22 cellular contexts compared by ENCODE assay signal in genomic region chr3:35200056-35200455, GRCh38.
DNase-seq lines count a peak whose midpoint lies in the region; ATAC-seq and TF ChIP-seq lines count a peak whose summit lies in the region.
"Had no signal": no experiment of that assay in that cellular context is flagged by ENCODE, and none has a peak within 500 bp of the region (broad histone marks: within the 10 kb centered on the region; RNA-seq: fewer than 3 reads in every experiment).

No MANE protein-coding gene starts in this region.

- no peaks in the 10 kb centered on the region for H3K36me3 Mint-ChIP-seq in naive thymus-derived CD4-positive, alpha-beta T cell
- H3K36me3 Mint-ChIP-seq: CD4-positive, CD25-positive, alpha-beta regulatory T cell had no signal

- H3K4me3 ChIP-seq in RWPE2 (ENCODE audit: severe bottlenecking): no peak overlapping the region
- no peak overlapping the region for H3K4me3 ChIP-seq in naive thymus-derived CD4-positive, alpha-beta T cell (ENCODE audit: low read length)
- H3K4me3 ChIP-seq: esophagus squamous epithelium had no signal

- no peak for TF ChIP-seq CTCF in RWPE2 (IDR thresholded peaks at IDR 0.05; ENCODE audit: poor library complexity, severe bottlenecking)

- peak; percentile 92 for ATAC-seq in RWPE2 (ENCODE audit: low read depth)
- no peak for ATAC-seq in naive thymus-derived CD4-positive, alpha-beta T cell
- no peak for ATAC-seq in activated CD4-positive, CD25-positive, alpha-beta regulatory T cell treated with anti-CD3 and anti-CD28 coated beads, Interleukin-2, amount 50 U/mL, for 24 hours
- ATAC-seq: activated CD8-positive, alpha-beta T cell treated with anti-CD3 and anti-CD28 coated beads for 36 hours; left lobe of liver had no signal

- DNase-seq in DMS53 (lab: John Stamatoyannopoulos, UW) (peak; percentile 6), DMS53 treated with DMSO at 0.1 percent for 48 hours (lab: John Stamatoyannopoulos, UW; ENCODE audit: unreplicated experiment) (no peak), RWPE2 (ENCODE audit: low spot score) (no peak), dedifferentiated amniotic fluid mesenchymal stem cell (ENCODE audit: extremely low spot score) (peak; percentile 74), renal cortical epithelial cell (ENCODE audit: low read depth) (peak; percentile 78), NCI-H1436 (lab: John Stamatoyannopoulos, UW) (no peak)
- DNase-seq in naive thymus-derived CD4-positive, alpha-beta T cell: no peak
- DNase-seq: 8988T; activated CD8-positive, alpha-beta T cell treated with anti-CD3 and anti-CD28 coated beads for 36 hours; amniotic stem cell; CD4-positive, CD25-positive, alpha-beta regulatory T cell; esophagus squamous epithelium; hypothalamus; NCI-H1930; NCI-H526; RPMI8226; stimulated activated CD4-positive, alpha-beta T cell treated with anti-CD3 and anti-CD28 coated beads, Interleukin-2, amount 100 ng/mL, for 24 hours; stimulated activated CD8-positive, alpha-beta memory T cell treated with anti-CD3 and anti-CD28 coated beads, Interleukin-4, amount 100 ng/mL, for 48 hours had no signal

- intact Hi-C loops in naive thymus-derived CD4-positive, alpha-beta T cell (cut with micrococcal nuclease): no loop called here

- POLR2A ChIA-PET in naive thymus-derived CD4-positive, alpha-beta T cell (lab: Charles Lee): no interaction called here

- no peaks in the 10 kb centered on the region for H3K4me1 Mint-ChIP-seq in naive thymus-derived CD4-positive, alpha-beta T cell
- H3K4me1 Mint-ChIP-seq: CD4-positive, CD25-positive, alpha-beta regulatory T cell had no signal

- CTCF ChIA-PET in naive thymus-derived CD4-positive, alpha-beta T cell (lab: Charles Lee): no interaction called here

- H3K36me3 ChIP-seq in RWPE2 (ENCODE audit: low read depth): no peaks in the 10 kb centered on the region
- no peaks in the 10 kb centered on the region for H3K36me3 ChIP-seq in naive thymus-derived CD4-positive, alpha-beta T cell (ENCODE audit: control insufficient read depth in 2 of 3, insufficient read depth in 3 of 3, low read length in 3 of 3)
- H3K36me3 ChIP-seq: esophagus squamous epithelium had no signal

- H3K27ac Mint-ChIP-seq in naive thymus-derived CD4-positive, alpha-beta T cell: no peak overlapping the region
- H3K27ac Mint-ChIP-seq: activated CD8-positive, alpha-beta T cell treated with anti-CD3 and anti-CD28 coated beads for 36 hours; activated T-helper 2 cell treated with anti-CD3 and anti-CD28 coated beads, Interferon-gamma antibody, Interleukin-2, Interleukin-4, amounts not matched to agents 10 μg/mL and 5 μg/mL and 100 μg/mL, durations not matched to agents 14 hours and 24 hours and 36 hours; CD4-positive, CD25-positive, alpha-beta regulatory T cell; dendritic cell treated with granulocyte-macrophage colony-stimulating factor and Interleukin-4, amounts not matched to agents 40 ng/mL and 50 ng/mL, for 4 days had no signal

- peaks cover 0 to 9% (median 2%) of the 10 kb centered on the region in 11 donors for H3K9me3 Mint-ChIP-seq in naive thymus-derived CD4-positive, alpha-beta T cell
- H3K9me3 Mint-ChIP-seq: activated CD8-positive, alpha-beta T cell treated with anti-CD3 and anti-CD28 coated beads for 36 hours; activated T-helper 2 cell treated with anti-CD3 and anti-CD28 coated beads, Interferon-gamma antibody, Interleukin-2, Interleukin-4, amounts not matched to agents 10 μg/mL and 5 μg/mL and 100 μg/mL, durations not matched to agents 14 hours and 24 hours and 36 hours had no signal

- H3K4me3 Mint-ChIP-seq in naive thymus-derived CD4-positive, alpha-beta T cell: no peak overlapping the region
- H3K4me3 Mint-ChIP-seq: activated CD8-positive, alpha-beta T cell treated with anti-CD3 and anti-CD28 coated beads for 36 hours; CD4-positive, CD25-positive, alpha-beta regulatory T cell; dendritic cell treated with granulocyte-macrophage colony-stimulating factor and Interleukin-4, amounts not matched to agents 40 ng/mL and 50 ng/mL, for 4 days had no signal

- no peaks in the 10 kb centered on the region for H3K27me3 ChIP-seq in RWPE2 (ENCODE audit: insufficient read depth, poor library complexity, severe bottlenecking)
- no peaks in the 10 kb centered on the region for H3K27me3 ChIP-seq in naive thymus-derived CD4-positive, alpha-beta T cell (ENCODE audit: control insufficient read depth in 2 of 2, insufficient read depth in 2 of 2, low read length in 2 of 2)
- H3K27me3 ChIP-seq: esophagus squamous epithelium had no signal

- H3K27ac ChIP-seq in RWPE2 (ENCODE audit: poor library complexity, severe bottlenecking): no peak overlapping the region
- H3K27ac ChIP-seq in naive thymus-derived CD4-positive, alpha-beta T cell (ENCODE audit: low read depth, low read length): no peak overlapping the region
- H3K27ac ChIP-seq: esophagus squamous epithelium had no signal

- H3K4me1 ChIP-seq in RWPE2 (ENCODE audit: insufficient read depth, poor library complexity, severe bottlenecking): no peaks in the 10 kb centered on the region
- H3K4me1 ChIP-seq in naive thymus-derived CD4-positive, alpha-beta T cell (ENCODE audit: control insufficient read depth in 2 of 2, insufficient read depth in 2 of 2, low read length in 2 of 2): no peaks in the 10 kb centered on the region
- H3K4me1 ChIP-seq: esophagus squamous epithelium had no signal

- no peaks in the 10 kb centered on the region for H3K9me3 ChIP-seq in RWPE2 (ENCODE audit: severe bottlenecking)
- H3K9me3 ChIP-seq in naive thymus-derived CD4-positive, alpha-beta T cell (ENCODE audit: control insufficient read depth in 2 of 3, low read length in 3 of 3): no peaks in the 10 kb centered on the region
- H3K9me3 ChIP-seq: esophagus squamous epithelium had no signal

- no peaks in the 10 kb centered on the region for H3K27me3 Mint-ChIP-seq in naive thymus-derived CD4-positive, alpha-beta T cell
- H3K27me3 Mint-ChIP-seq: activated CD8-positive, alpha-beta T cell treated with anti-CD3 and anti-CD28 coated beads for 36 hours; CD4-positive, CD25-positive, alpha-beta regulatory T cell; dendritic cell treated with granulocyte-macrophage colony-stimulating factor and Interleukin-4, amounts not matched to agents 40 ng/mL and 50 ng/mL, for 4 days had no signal

Comparison
In these comparisons a context has a peak if more than half of its experiments do, and no peak if none do; other contexts are left out.
1. DNase-seq: peak in DMS53 (single experiment), dedifferentiated amniotic fluid mesenchymal stem cell (single experiment) and renal cortical epithelial cell (single experiment); none in DMS53 treated with DMSO at 0.1 percent for 48 hours (single experiment), RWPE2 (single experiment), NCI-H1436 (single experiment) and naive thymus-derived CD4-positive, alpha-beta T cell (0 of 9).